1 cellular context compared by ENCODE assay signal in the genomic region with DNA sequence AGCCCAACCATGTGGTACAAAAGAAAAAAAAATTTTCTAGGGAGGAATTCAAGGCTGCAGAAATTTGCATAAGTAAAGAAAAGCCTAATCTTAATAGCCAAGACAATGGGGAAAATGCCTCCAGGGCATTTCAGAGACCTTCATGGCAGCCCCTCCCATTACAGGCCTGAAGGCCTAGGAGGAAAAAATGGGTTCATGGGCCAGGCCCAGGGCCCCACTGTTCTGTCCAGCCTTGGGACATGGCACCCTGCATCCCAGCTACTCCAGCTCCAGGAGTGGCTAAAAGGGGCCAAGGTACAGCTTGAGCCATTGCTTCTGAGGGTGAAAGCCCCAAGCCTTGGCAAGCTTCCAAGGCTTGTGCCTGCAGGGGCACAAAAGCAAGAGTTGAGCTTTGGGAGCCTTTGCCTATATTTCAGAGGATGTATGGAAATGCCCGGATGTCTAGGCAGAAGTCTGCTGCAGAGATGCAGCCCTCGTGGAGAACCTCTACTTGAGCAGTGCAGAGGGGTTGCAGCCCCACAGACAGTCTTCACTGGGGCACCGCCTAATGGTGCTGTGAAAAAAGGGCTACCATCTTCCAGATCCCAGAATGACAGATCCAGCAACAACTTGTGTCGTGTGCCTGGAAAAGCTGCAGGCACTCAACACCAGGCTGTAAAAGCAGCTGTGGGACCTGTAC.
TF ChIP-seq lines count a peak whose summit lies in the region.

No MANE protein-coding gene starts in this region.

TF ChIP-seq in HEK293, 187 proteins besides CTCF, POLR2A, EP300 and RAD21 (continued from another document):
- TF ChIP-seq ZNF394 (tag by site-specific recombination; IDR thresholded peaks at IDR 0.05; ENCODE audit: borderline replicate concordance) (no peak), ZNF433 (tag by site-specific recombination; IDR thresholded peaks at IDR 0.05; ENCODE audit: low read depth) (no peak), KLF16 (tag by site-specific recombination; IDR thresholded peaks at IDR 0.05) (no peak)
TF ChIP-seq in HEK293: peak in this region for 3.
